3 cellular contexts compared by ENCODE assay signal in genomic region chr19:14115761-14116160, GRCh38.
TF ChIP-seq lines count a peak whose summit lies in the region.

No MANE protein-coding gene starts in this region.

TF ChIP-seq in SK-N-SH, 30 proteins besides CTCF, POLR2A, EP300 and RAD21:
- no peak for TF ChIP-seq POLR2AphosphoS5 (IDR thresholded peaks at IDR 0.05; ENCODE audit: low read depth, low read length)
- no peak for TF ChIP-seq ZBTB33 (IDR thresholded peaks at IDR 0.05; ENCODE audit: borderline replicate concordance, low read depth)

TF ChIP-seq in SK-N-SH treated with all-trans-retinoic acid at 6 μM for 48 hours, 23 proteins besides CTCF, POLR2A, EP300 and RAD21:
- TF ChIP-seq PPARA (CRISPR knock-in tag; IDR thresholded peaks at IDR 0.05; ENCODE audit: borderline replicate concordance) = no peak
- TF ChIP-seq ZFP30 (CRISPR knock-in tag; IDR thresholded peaks at IDR 0.05) = no peak
- no peak for TF ChIP-seq CSDC2 (CRISPR knock-in tag; IDR thresholded peaks at IDR 0.05)

TF ChIP-seq in HepG2, 621 proteins besides CTCF, POLR2A, EP300 and RAD21:
- TF ChIP-seq ZNF484 (CRISPR knock-in tag; IDR thresholded peaks at IDR 0.05; ENCODE audit: borderline replicate concordance, low read depth) (no peak), KMT2A (CRISPR knock-in tag; IDR thresholded peaks at IDR 0.05) (no peak), ZNF577 (CRISPR knock-in tag; IDR thresholded peaks at IDR 0.05; ENCODE audit: borderline replicate concordance, low read depth) (no peak), CENPX (CRISPR knock-in tag; IDR thresholded peaks at IDR 0.05) (no peak), TEAD3 (CRISPR knock-in tag; optimal IDR thresholded peaks at IDR 0.05; ENCODE audit: borderline replicate concordance) (no peak), KAT2B (IDR thresholded peaks at IDR 0.05; ENCODE audit: borderline replicate concordance, low read depth, low read length) (no peak), MBD4 (IDR thresholded peaks at IDR 0.05; ENCODE audit: borderline replicate concordance, low read length) (no peak), ZNF501 (CRISPR knock-in tag; IDR thresholded peaks at IDR 0.05) (no peak), HOXA9 (CRISPR knock-in tag; IDR thresholded peaks at IDR 0.05; ENCODE audit: borderline replicate concordance) (no peak), POLR2AphosphoS2 (IDR thresholded peaks at IDR 0.05; ENCODE audit: low read depth, low read length) (no peak), NFYB (CRISPR knock-in tag; IDR thresholded peaks at IDR 0.05) (no peak), PHF5A (CRISPR knock-in tag; IDR thresholded peaks at IDR 0.05; ENCODE audit: low read depth, unreplicated experiment) (no peak), PRDM10 (CRISPR knock-in tag; IDR thresholded peaks at IDR 0.05; ENCODE audit: low read depth) (no peak)
- TF ChIP-seq, protein P1, sequence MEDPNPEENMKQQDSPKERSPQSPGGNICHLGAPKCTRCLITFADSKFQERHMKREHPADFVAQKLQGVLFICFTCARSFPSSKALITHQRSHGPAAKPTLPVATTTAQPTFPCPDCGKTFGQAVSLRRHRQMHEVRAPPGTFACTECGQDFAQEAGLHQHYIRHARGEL (CRISPR knock-in tag; IDR thresholded peaks at IDR 0.05) = no peak
- TF ChIP-seq, protein P2, sequence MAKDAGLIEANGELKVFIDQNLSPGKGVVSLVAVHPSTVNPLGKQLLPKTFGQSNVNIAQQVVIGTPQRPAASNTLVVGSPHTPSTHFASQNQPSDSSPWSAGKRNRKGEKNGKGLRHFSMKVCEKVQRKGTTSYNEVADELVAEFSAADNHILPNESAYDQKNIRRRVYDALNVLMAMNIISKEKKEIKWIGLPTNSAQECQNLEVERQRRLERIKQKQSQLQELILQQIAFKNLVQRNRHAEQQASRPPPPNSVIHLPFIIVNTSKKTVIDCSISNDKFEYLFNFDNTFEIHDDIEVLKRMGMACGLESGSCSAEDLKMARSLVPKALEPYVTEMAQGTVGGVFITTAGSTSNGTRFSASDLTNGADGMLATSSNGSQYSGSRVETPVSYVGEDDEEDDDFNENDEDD (CRISPR knock-in tag; IDR thresholded peaks at IDR 0.05; ENCODE audit: borderline replicate concordance) = no peak
- TF ChIP-seq, protein P3, sequence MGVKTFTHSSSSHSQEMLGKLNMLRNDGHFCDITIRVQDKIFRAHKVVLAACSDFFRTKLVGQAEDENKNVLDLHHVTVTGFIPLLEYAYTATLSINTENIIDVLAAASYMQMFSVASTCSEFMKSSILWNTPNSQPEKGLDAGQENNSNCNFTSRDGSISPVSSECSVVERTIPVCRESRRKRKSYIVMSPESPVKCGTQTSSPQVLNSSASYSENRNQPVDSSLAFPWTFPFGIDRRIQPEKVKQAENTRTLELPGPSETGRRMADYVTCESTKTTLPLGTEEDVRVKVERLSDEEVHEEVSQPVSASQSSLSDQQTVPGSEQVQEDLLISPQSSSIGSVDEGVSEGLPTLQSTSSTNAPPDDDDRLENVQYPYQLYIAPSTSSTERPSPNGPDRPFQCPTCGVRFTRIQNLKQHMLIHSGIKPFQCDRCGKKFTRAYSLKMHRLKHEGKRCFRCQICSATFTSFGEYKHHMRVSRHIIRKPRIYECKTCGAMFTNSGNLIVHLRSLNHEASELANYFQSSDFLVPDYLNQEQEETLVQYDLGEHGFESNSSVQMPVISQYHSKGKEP (CRISPR knock-in tag; IDR thresholded peaks at IDR 0.05) = no peak
TF ChIP-seq in HepG2: peak in this region for 0.
